In genomic region chr7:75951506-75951905, GRCh38 we compare ENCODE assay signal across 12 cellular contexts. TPM values are rescaled to one million over a fixed set of nuclear protein-coding genes. Genes with fewer than 3 reads are reported as not detected.
DNase-seq lines count a peak whose midpoint lies in the region; ATAC-seq and TF ChIP-seq lines count a peak whose summit lies in the region.
"Had no signal": no experiment of that assay in that cellular context is flagged by ENCODE, and none has a peak within 500 bp of the region (broad histone marks: within the 10 kb centered on the region; RNA-seq: fewer than 3 reads in every experiment).

No MANE protein-coding gene starts in this region.

- 61 to 64% methylated on average over 5 of the region's 5 CpGs for WGBS in esophagus, 2 donors

- peak overlapping the region; percentile 67 to 87 for H3K27ac ChIP-seq in esophagus (ENCODE audit: low read depth in 2 of 2, low read length in 1 of 2)

- peaks cover 0 to 13% of the 10 kb centered on the region in 2 donors for H3K4me1 ChIP-seq in esophagus (ENCODE audit: control insufficient read depth in 2 of 2, insufficient read depth in 2 of 2, low read length in 1 of 2)

- no peaks in the 10 kb centered on the region for H3K9me3 Mint-ChIP-seq in activated naive CD4-positive, alpha-beta T cell treated with anti-CD3 and anti-CD28 coated beads for 36 hours
- no peaks in the 10 kb centered on the region for H3K9me3 Mint-ChIP-seq in mesothelial cell of epicardium
- H3K9me3 Mint-ChIP-seq: CD8-positive, alpha-beta memory T cell had no signal

- H3K4me3 ChIP-seq in AG09309 (ENCODE audit: control insufficient read depth, low read depth, low read length) = no peak overlapping the region
- no peak overlapping the region for H3K4me3 ChIP-seq in esophagus (ENCODE audit: low read depth in 1 of 2, low read length in 2 of 2)

- CTCF ChIA-PET in activated naive CD4-positive, alpha-beta T cell treated with anti-CD3 and anti-CD28 coated beads for 36 hours (lab: Charles Lee) = no interaction called here

- H3K27me3 ChIP-seq in esophagus (ENCODE audit: control insufficient read depth in 1 of 2, insufficient read depth in 2 of 2, low read length in 2 of 2) = no peaks in the 10 kb centered on the region

- no peaks in the 10 kb centered on the region for H3K36me3 Mint-ChIP-seq in activated naive CD4-positive, alpha-beta T cell treated with anti-CD3 and anti-CD28 coated beads for 36 hours (ENCODE audit: low read depth)
- H3K36me3 Mint-ChIP-seq in mesothelial cell of epicardium = peaks cover 18% of the 10 kb centered on the region

- H3K9me3 ChIP-seq in esophagus (ENCODE audit: control insufficient read depth in 2 of 2, insufficient read depth in 1 of 2, low read depth in 1 of 2, low read length in 1 of 2) = no peaks in the 10 kb centered on the region

- peaks cover 2 to 21% of the 10 kb centered on the region in 2 donors for H3K36me3 ChIP-seq in esophagus (ENCODE audit: control insufficient read depth in 2 of 2, insufficient read depth in 2 of 2, low read length in 1 of 2)

- no peak for TF ChIP-seq CTCF in AG09309 (IDR thresholded peaks at IDR 0.05; ENCODE audit: control insufficient read depth, insufficient read depth, low read depth, low read length, missing control alignments)
- TF ChIP-seq CTCF in mesothelial cell of epicardium (IDR thresholded peaks at IDR 0.05; ENCODE audit: unreplicated experiment) = no peak

- H3K4me1 Mint-ChIP-seq in activated naive CD4-positive, alpha-beta T cell treated with anti-CD3 and anti-CD28 coated beads for 36 hours (ENCODE audit: low read depth) = peaks cover 2% of the 10 kb centered on the region
- peaks cover 4% of the 10 kb centered on the region for H3K4me1 Mint-ChIP-seq in mesothelial cell of epicardium

- no peaks in the 10 kb centered on the region for H3K27me3 Mint-ChIP-seq in activated naive CD4-positive, alpha-beta T cell treated with anti-CD3 and anti-CD28 coated beads for 36 hours (ENCODE audit: low read depth)
- no peaks in the 10 kb centered on the region for H3K27me3 Mint-ChIP-seq in mesothelial cell of epicardium (ENCODE audit: low read depth)
- H3K27me3 Mint-ChIP-seq: CD8-positive, alpha-beta memory T cell had no signal

- intact Hi-C loops in activated naive CD4-positive, alpha-beta T cell treated with anti-CD3 and anti-CD28 coated beads for 36 hours (cut with micrococcal nuclease) = no loop called here

- no peak overlapping the region for H3K4me3 Mint-ChIP-seq in activated naive CD4-positive, alpha-beta T cell treated with anti-CD3 and anti-CD28 coated beads for 36 hours
- H3K4me3 Mint-ChIP-seq in mesothelial cell of epicardium = no peak overlapping the region

- no peak for ATAC-seq in HG03139 (IDR thresholded peaks at IDR 0.05; ENCODE audit: unreplicated experiment)
- ATAC-seq in HG03135 (IDR thresholded peaks at IDR 0.05; ENCODE audit: unreplicated experiment) = no peak

- no peak overlapping the region for H3K27ac Mint-ChIP-seq in activated naive CD4-positive, alpha-beta T cell treated with anti-CD3 and anti-CD28 coated beads for 36 hours
- no peak overlapping the region for H3K27ac Mint-ChIP-seq in mesothelial cell of epicardium
- H3K27ac Mint-ChIP-seq: CD8-positive, alpha-beta memory T cell had no signal

- peak; percentile 46 for DNase-seq in AG09309 (ENCODE audit: low read depth)
- peak; percentile 16 for DNase-seq in NCI-H69 (lab: John Stamatoyannopoulos, UW)
- peak; percentile 46 to 62 for DNase-seq in lung microvascular endothelial cell (ENCODE audit: low read depth in 2 of 2)
- no peak for DNase-seq in activated naive CD4-positive, alpha-beta T cell treated with anti-CD3 and anti-CD28 coated beads for 36 hours
- no peak for DNase-seq in mesothelial cell of epicardium (ENCODE audit: low spot score in 2 of 2, unreplicated experiment in 2 of 2)
- DNase-seq: activated CD8-positive, alpha-beta memory T cell treated with anti-CD3 and anti-CD28 coated beads, Interleukin-2, amount 50 U/mL, for 48 hours; CD8-positive, alpha-beta memory T cell; NCI-H1092; SHP77 treated with DMSO at 0.1 percent for 48 hours had no signal

RNA-seq across cellular contexts. Expression of gene POR, which starts 36.6 kb away (rescaled TPM):
- 100 to 1,000 TPM in 1 of 2 donors, 10 to 100 TPM in 1; 94.5 to 102 TPM for polyA plus RNA-seq in esophagus
- total RNA-seq in lung microvascular endothelial cell = 67.6 and 132 TPM in 2 replicates
- 10 to 100 TPM; 22.9 to 26.0 TPM for total RNA-seq in activated naive CD4-positive, alpha-beta T cell treated with anti-CD3 and anti-CD28 coated beads for 36 hours
- total RNA-seq in mesothelial cell of epicardium = 78.5 to 88.6 TPM (median 81.3 TPM) in 3 replicates

RNA-seq across cellular contexts. Expression of gene TMEM120A, which starts 42.9 kb away (rescaled TPM):
- 10 to 100 TPM; 43.8 to 51.0 TPM for polyA plus RNA-seq in esophagus
- total RNA-seq in lung microvascular endothelial cell = 56.4 and 197 TPM in 2 replicates
- 10 to 100 TPM; 17.0 to 22.4 TPM for total RNA-seq in activated naive CD4-positive, alpha-beta T cell treated with anti-CD3 and anti-CD28 coated beads for 36 hours
- total RNA-seq in mesothelial cell of epicardium = 13.8 to 21.2 TPM (median 17.8 TPM) in 3 replicates

Comparison
In these comparisons a context has a peak if more than half of its experiments do, and no peak if none do; other contexts are left out.
1. DNase-seq: peak in AG09309 (single experiment), NCI-H69 (single experiment) and lung microvascular endothelial cell (2 of 2); none in activated naive CD4-positive, alpha-beta T cell treated with anti-CD3 and anti-CD28 coated beads for 36 hours (single experiment) and mesothelial cell of epicardium (0 of 2).